Comparison of ENCODE assay signal across 8 cellular contexts in genomic region chr3:192727032-192727847, GRCh38. TPM values are rescaled to one million over a fixed set of nuclear protein-coding genes. Genes with fewer than 3 reads are reported as not detected.
DNase-seq lines count a peak whose midpoint lies in the region; FAIRE-seq and TF ChIP-seq lines count a peak whose summit lies in the region.

FGF12 (minus strand) TSS chr3:192727541.

- no peak for TF ChIP-seq POLR2A in GM12892 (IDR thresholded peaks at IDR 0.05; ENCODE audit: low read depth, low read length)

- intact Hi-C loops in ascending aorta (cut with DNase I) = no loop called here

- no peaks in the 10 kb centered on the region for H3K4me1 ChIP-seq in ascending aorta

- no peak within 1 kb of the TSS for H3K27ac ChIP-seq in ascending aorta

- no peaks in the 10 kb centered on the region for H3K27me3 ChIP-seq in ascending aorta

- TF ChIP-seq CTCF in GM12865 (IDR thresholded peaks at IDR 0.05; ENCODE audit: insufficient read depth, low read depth, low read length, missing control alignments) (no peak), ascending aorta (IDR thresholded peaks at IDR 0.05) (no peak), retinal pigment epithelial cell (conservative IDR thresholded peaks at IDR 0.05; ENCODE audit: low read depth, low read length) (no peak)

- no peak for FAIRE-seq in GM12892 (lab: Jason Lieb, UNC)

- peak; percentile 8 for DNase-seq in GM12865 (ENCODE audit: low read depth)
- peak; percentile 90 for DNase-seq in NCI-H2107 (lab: John Stamatoyannopoulos, UW)
- DNase-seq in ascending aorta (ENCODE audit: low spot score in 2 of 2) = peak; percentile 7 to 61
- peak; percentile 82 for DNase-seq in iPS DF 19.7 (ENCODE audit: low read depth, low spot score)
- peak; percentile 18 for DNase-seq in retinal pigment epithelial cell (ENCODE audit: low read depth)
- DNase-seq in NK-92 treated with Interleukin-12 subunit alpha and Interleukin-12 subunit beta, amount 100 ng/mL, for 24 hours (lab: John Stamatoyannopoulos, UW) = no peak
- no peak for DNase-seq in GM12892 (ENCODE audit: insufficient read length)
- no peak for DNase-seq in HCEC 1CT

- H3K36me3 ChIP-seq in ascending aorta = no peaks in the 10 kb centered on the region

- H3K4me3 ChIP-seq in GM12865 (ENCODE audit: low read depth, low read length) (no peak within 1 kb of the TSS), ascending aorta (peak within 1 kb of the TSS; percentile 38 to 59), retinal pigment epithelial cell (ENCODE audit: low read length) (peak within 1 kb of the TSS; percentile 37)

- H3K9me3 ChIP-seq in ascending aorta = no peaks in the 10 kb centered on the region

RNA-seq across cellular contexts. Expression of gene FGF12, which starts in this region (rescaled TPM):
- total RNA-seq in ascending aorta = 0.43 TPM
- not detected for polyA plus RNA-seq in GM12892 (2012; ENCODE audit: missing spikeins)

Comparison
In these comparisons a context has a peak if more than half of its experiments do, and no peak if none do; other contexts are left out.
1. Peak in DNase-seq and H3K4me3 ChIP-seq in ascending aorta; RNA of the gene not detected or under 1 TPM.
2. DNase-seq: peak in GM12865 (single experiment), NCI-H2107 (single experiment), iPS DF 19.7 (single experiment) and retinal pigment epithelial cell (single experiment); none in NK-92 treated with Interleukin-12 subunit alpha and Interleukin-12 subunit beta, amount 100 ng/mL, for 24 hours (single experiment), GM12892 (single experiment) and HCEC 1CT (single experiment).